16 cellular contexts compared by ENCODE assay signal in genomic region chr1:25770541-25771245, GRCh38. TPM values are rescaled to one million over a fixed set of nuclear protein-coding genes. Genes with fewer than 3 reads are reported as not detected.
DNase-seq lines count a peak whose midpoint lies in the region; ATAC-seq and TF ChIP-seq lines count a peak whose summit lies in the region.
"Had no signal": no experiment of that assay in that cellular context is flagged by ENCODE, and none has a peak within 500 bp of the region (broad histone marks: within the 10 kb centered on the region; RNA-seq: fewer than 3 reads in every experiment).

No MANE protein-coding gene starts in this region.

- POLR2A ChIA-PET in activated CD4-positive, alpha-beta T cell treated with anti-CD3 and anti-CD28 coated beads for 36 hours (lab: Charles Lee): interaction anchor here (0.6 kb wide), 1 partner anchor 726 kb away, joined by 3 read pairs; no protein-coding TSS in a partner anchor

- TF ChIP-seq CTCF in WERI-Rb-1 (IDR thresholded peaks at IDR 0.05; ENCODE audit: low read depth, low read length) (no peak), sigmoid colon (IDR thresholded peaks at IDR 0.05) (no peak), suprapubic skin (IDR thresholded peaks at IDR 0.05) (no peak)

- H3K4me3 ChIP-seq in WERI-Rb-1 (ENCODE audit: low read depth, low read length) (peak overlapping the region; percentile 40), right cardiac atrium (ENCODE audit: low read length) (no peak overlapping the region), sigmoid colon (no peak overlapping the region), suprapubic skin (no peak overlapping the region)
- H3K4me3 ChIP-seq: A549, dorsolateral prefrontal cortex had no signal

- WGBS in right cardiac atrium: 62% methylated on average over 15 of the region's 15 CpGs
- WGBS in sigmoid colon, 2 donors: 68 to 82% methylated on average over 15 of the region's 15 CpGs
- WGBS in suprapubic skin: 79% methylated on average over 15 of the region's 15 CpGs

- no peak for DNase-seq in activated CD4-positive, alpha-beta T cell treated with anti-CD3 and anti-CD28 coated beads for 36 hours
- no peak for DNase-seq in activated CD4-positive, alpha-beta T cell treated with anti-CD3 and anti-CD28 coated beads, Interleukin-2, amount 50 U/mL, for 4 hours
- DNase-seq in WERI-Rb-1 (no peak), right cardiac atrium (peak in 2 of 3 donors; percentile 6 to 74), sigmoid colon (no peak), GM19238 (ENCODE audit: insufficient read length, low spot score) (no peak), suprapubic skin (ENCODE audit: low spot score in 2 of 2) (no peak), 8988T (no peak)
- DNase-seq: activated naive CD8-positive, alpha-beta T cell treated with anti-CD3 and anti-CD28 coated beads, Interleukin-2, amount 10 ng/mL, durations not matched to agents 7 days and 5 days; foreskin melanocyte; H9; NCI-H1048; NCI-H524 treated with DMSO at 0.1 percent for 48 hours had no signal

- H3K9me3 ChIP-seq in WERI-Rb-1 (ENCODE audit: severe bottlenecking) (no peaks in the 10 kb centered on the region), right cardiac atrium (ENCODE audit: control insufficient read depth, low read length) (no peaks in the 10 kb centered on the region), sigmoid colon (no peaks in the 10 kb centered on the region), suprapubic skin (no peaks in the 10 kb centered on the region)
- H3K9me3 ChIP-seq: A549 had no signal

- no peak for ATAC-seq in activated CD4-positive, alpha-beta T cell treated with anti-CD3 and anti-CD28 coated beads for 36 hours
- peak; percentile 50 to 61 for ATAC-seq in right cardiac atrium
- ATAC-seq: A549; activated CD4-positive, CD25-positive, alpha-beta regulatory T cell treated with anti-CD3 and anti-CD28 coated beads, Interleukin-2, amount 50 U/mL, for 24 hours had no signal

- no peak for TF ChIP-seq POLR2A in sigmoid colon (IDR thresholded peaks at IDR 0.05)
- no peak for TF ChIP-seq POLR2A in suprapubic skin (IDR thresholded peaks at IDR 0.05)

- peaks cover 17% of the 10 kb centered on the region for H3K36me3 Mint-ChIP-seq in activated CD4-positive, alpha-beta T cell treated with anti-CD3 and anti-CD28 coated beads for 36 hours (ENCODE audit: low read depth)

- H3K27me3 Mint-ChIP-seq in activated CD4-positive, alpha-beta T cell treated with anti-CD3 and anti-CD28 coated beads for 36 hours: no peaks in the 10 kb centered on the region

- peak overlapping the region; percentile 67 for H3K27ac Mint-ChIP-seq in activated CD4-positive, alpha-beta T cell treated with anti-CD3 and anti-CD28 coated beads for 36 hours
- H3K27ac Mint-ChIP-seq: activated naive CD8-positive, alpha-beta T cell treated with anti-CD3 and anti-CD28 coated beads, Interleukin-2, amount 10 ng/mL, durations not matched to agents 7 days and 5 days had no signal

- H3K4me1 Mint-ChIP-seq in activated CD4-positive, alpha-beta T cell treated with anti-CD3 and anti-CD28 coated beads for 36 hours: peaks cover 85% of the 10 kb centered on the region

- peak overlapping the region; percentile 93 for H3K27ac ChIP-seq in WERI-Rb-1
- no peak overlapping the region for H3K27ac ChIP-seq in right cardiac atrium (ENCODE audit: low read length)
- H3K27ac ChIP-seq in sigmoid colon: peak overlapping the region in 3 of 4 donors; percentile 17 to 69 (median 47)
- no peak overlapping the region for H3K27ac ChIP-seq in suprapubic skin

- intact Hi-C loops in activated CD4-positive, alpha-beta T cell treated with anti-CD3 and anti-CD28 coated beads for 36 hours (cut with DNase I, micrococcal nuclease): no loop called here
- intact Hi-C loops in right cardiac atrium (cut with DNase I) (no loop called here), sigmoid colon (cut with DNase I) (no loop called here)

- peak overlapping the region; percentile 37 for H3K4me3 Mint-ChIP-seq in activated CD4-positive, alpha-beta T cell treated with anti-CD3 and anti-CD28 coated beads for 36 hours
- H3K4me3 Mint-ChIP-seq: activated naive CD8-positive, alpha-beta T cell treated with anti-CD3 and anti-CD28 coated beads, Interleukin-2, amount 10 ng/mL, durations not matched to agents 7 days and 5 days; H9 had no signal

- CTCF ChIA-PET in activated CD4-positive, alpha-beta T cell treated with anti-CD3 and anti-CD28 coated beads for 36 hours (lab: Charles Lee): interaction anchor here (0.7 to 1.4 kb wide), 5 partner anchors 9 to 151 kb away, joined by 3 to 5 read pairs (median 4); no protein-coding TSS in a partner anchor

- H3K4me1 ChIP-seq in right cardiac atrium (ENCODE audit: control insufficient read depth, insufficient read depth, low read length) (peaks cover 8% of the 10 kb centered on the region), sigmoid colon (peaks cover 0 to 48% (median 19%) of the 10 kb centered on the region in 4 donors), suprapubic skin (peaks cover 29% of the 10 kb centered on the region)

- H3K9me3 Mint-ChIP-seq in activated CD4-positive, alpha-beta T cell treated with anti-CD3 and anti-CD28 coated beads for 36 hours (ENCODE audit: low read depth): no peaks in the 10 kb centered on the region
- H3K9me3 Mint-ChIP-seq: activated naive CD8-positive, alpha-beta T cell treated with anti-CD3 and anti-CD28 coated beads, Interleukin-2, amount 10 ng/mL, durations not matched to agents 7 days and 5 days; H9 had no signal

- H3K36me3 ChIP-seq in WERI-Rb-1 (no peaks in the 10 kb centered on the region), sigmoid colon (peaks cover 0 to 7% (median 2%) of the 10 kb centered on the region in 4 donors), suprapubic skin (peaks cover 7% of the 10 kb centered on the region)

- H3K27me3 ChIP-seq in WERI-Rb-1 (ENCODE audit: insufficient read depth, low read depth, severe bottlenecking) (no peaks in the 10 kb centered on the region), right cardiac atrium (ENCODE audit: control insufficient read depth, insufficient read depth) (no peaks in the 10 kb centered on the region), sigmoid colon (no peaks in the 10 kb centered on the region), suprapubic skin (no peaks in the 10 kb centered on the region)
- H3K27me3 ChIP-seq: dorsolateral prefrontal cortex had no signal

- TF ChIP-seq EP300 in sigmoid colon (IDR thresholded peaks at IDR 0.05) (no peak), suprapubic skin (IDR thresholded peaks at IDR 0.05) (no peak)

RNA-seq across cellular contexts. Expression of gene SELENON, which starts 29.3 kb away (rescaled TPM):
- total RNA-seq in activated CD4-positive, alpha-beta T cell treated with anti-CD3 and anti-CD28 coated beads for 36 hours: 10 to 100 TPM; 31.5 to 33.5 TPM
- 10 to 100 TPM; 34.7 to 48.2 (median 40.5) TPM for total RNA-seq in right cardiac atrium
- polyA plus RNA-seq in right cardiac atrium: 26.4 TPM
- 10 to 100 TPM; 15.5 to 37.4 (median 19.7) TPM for total RNA-seq in sigmoid colon
- polyA plus RNA-seq in sigmoid colon: 10 to 100 TPM in 1 of 3 donors, 1 to 10 TPM in 2; 4.6 to 28.9 (median 6.6) TPM
- total RNA-seq in suprapubic skin: 10 to 100 TPM; 21.9 to 39.3 (median 26.9) TPM

RNA-seq across cellular contexts. Expression of gene MTFR1L, which starts 49.1 kb away (rescaled TPM):
- 10 to 100 TPM; 27.7 to 30.8 TPM for total RNA-seq in activated CD4-positive, alpha-beta T cell treated with anti-CD3 and anti-CD28 coated beads for 36 hours
- total RNA-seq in right cardiac atrium: 100 to 1,000 TPM; 125 to 195 (median 180) TPM
- 130 TPM for polyA plus RNA-seq in right cardiac atrium
- 100 to 1,000 TPM; 106 to 150 (median 121) TPM for total RNA-seq in sigmoid colon
- 10 to 100 TPM; 26.1 to 38.4 (median 36.1) TPM for polyA plus RNA-seq in sigmoid colon
- total RNA-seq in suprapubic skin: 10 to 100 TPM; 35.2 to 79.3 (median 48.1) TPM

Comparison
In these comparisons a context has a peak if more than half of its experiments do, and no peak if none do; other contexts are left out.
1. DNase-seq: peak in right cardiac atrium (2 of 3); none in activated CD4-positive, alpha-beta T cell treated with anti-CD3 and anti-CD28 coated beads for 36 hours (single experiment), activated CD4-positive, alpha-beta T cell treated with anti-CD3 and anti-CD28 coated beads, Interleukin-2, amount 50 U/mL, for 4 hours (0 of 2), WERI-Rb-1 (single experiment), sigmoid colon (single experiment), GM19238 (single experiment), suprapubic skin (0 of 2) and 8988T (single experiment).
2. H3K27ac ChIP-seq: peak in WERI-Rb-1 (single experiment) and sigmoid colon (3 of 4); none in right cardiac atrium (single experiment) and suprapubic skin (single experiment).